8 cellular contexts compared by ENCODE assay signal in genomic region chr4:144754562-144755410, GRCh38.
DNase-seq lines count a peak whose midpoint lies in the region; ATAC-seq and TF ChIP-seq lines count a peak whose summit lies in the region.

No MANE protein-coding gene starts in this region.

- H3K27me3 ChIP-seq in SJCRH30, result no peaks in the 10 kb centered on the region
- no peaks in the 10 kb centered on the region for H3K27me3 ChIP-seq in vagina

- no peaks in the 10 kb centered on the region; the same call in 1 of the 2 replicates for H3K36me3 ChIP-seq in SJCRH30
- no peaks in the 10 kb centered on the region for H3K36me3 ChIP-seq in vagina

- TF ChIP-seq POLR2A in vagina (IDR thresholded peaks at IDR 0.05), result no peak

- no peak for ATAC-seq in HG03565 (IDR thresholded peaks at IDR 0.05; ENCODE audit: unreplicated experiment)

- H3K4me1 ChIP-seq in SJCRH30 (peaks cover 8% of the 10 kb centered on the region), vagina (no peaks in the 10 kb centered on the region)

- DNase-seq in A172 (ENCODE audit: low spot score) (peak; percentile 57), GM13977 (ENCODE audit: low spot score) (peak; percentile 4), SJCRH30 (peak; percentile 8 to 48), globus pallidus (ENCODE audit: low spot score) (peak; percentile 70), vagina (ENCODE audit: extremely low spot score in 2 of 2) (no peak), NCI-H524 treated with DMSO at 0.1 percent for 48 hours (lab: John Stamatoyannopoulos, UW) (no peak)
- no peak for DNase-seq in stimulated activated CD4-positive, alpha-beta T cell treated with anti-CD3 and anti-CD28 coated beads, Interleukin-15, amount 100 ng/mL, for 24 hours

- TF ChIP-seq CTCF in GM13977 (IDR thresholded peaks at IDR 0.05; ENCODE audit: extremely low read depth, insufficient read depth, missing control alignments), result no peak
- TF ChIP-seq CTCF in vagina (IDR thresholded peaks at IDR 0.05), result no peak

- intact Hi-C loops in vagina (cut with DNase I), result no loop called here

- H3K4me3 ChIP-seq in SJCRH30 (no peak overlapping the region), vagina (no peak overlapping the region)

- H3K27ac ChIP-seq in SJCRH30 (no peak overlapping the region), vagina (no peak overlapping the region)

- in situ Hi-C loops in GM13977 (cut with MboI; ENCODE audit: low pct_unique_long_range_greater_than_20kb, low sequenced_read_pairs, unreplicated experiment), result no loop called here

- H3K9me3 ChIP-seq in SJCRH30 (replicated peaks) (no peaks in the 10 kb centered on the region), vagina (no peaks in the 10 kb centered on the region)

Comparison
In these comparisons a context has a peak if more than half of its experiments do, and no peak if none do; other contexts are left out.
1. DNase-seq: peak in A172 (single experiment), GM13977 (single experiment), SJCRH30 (2 of 2) and globus pallidus (single experiment); none in vagina (0 of 2), NCI-H524 treated with DMSO at 0.1 percent for 48 hours (single experiment) and stimulated activated CD4-positive, alpha-beta T cell treated with anti-CD3 and anti-CD28 coated beads, Interleukin-15, amount 100 ng/mL, for 24 hours (single experiment).